In the genomic region with DNA sequence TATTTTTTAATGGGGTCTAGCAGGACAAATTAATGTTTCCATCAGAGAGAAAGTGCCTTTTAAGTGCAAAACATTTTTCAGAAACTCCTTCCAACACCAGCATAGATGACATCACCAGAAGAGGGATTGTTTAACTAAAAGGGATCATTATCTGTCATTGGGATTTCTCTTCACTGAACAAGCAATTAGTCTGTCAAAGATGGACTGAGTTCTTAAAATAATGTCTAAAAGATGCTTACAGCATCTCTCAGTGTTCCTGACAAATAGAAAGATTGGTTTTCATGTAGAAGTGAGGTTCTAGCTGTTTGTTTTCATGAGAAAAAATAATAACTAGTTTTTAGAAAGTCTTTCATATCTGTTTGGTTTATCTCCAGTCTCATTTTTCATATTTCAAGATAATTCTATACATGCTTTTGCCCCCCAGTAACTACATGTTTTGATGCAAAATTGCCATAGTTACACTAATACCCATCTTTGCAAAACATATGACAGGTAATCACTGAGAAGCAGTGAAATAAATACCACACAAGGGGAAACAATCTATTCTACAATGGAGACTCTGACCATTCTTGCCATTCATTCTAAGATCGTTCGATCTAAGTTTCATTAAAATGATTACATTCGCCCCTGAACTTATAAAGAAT, we compare ENCODE assay signal across 1 cellular context.
TF ChIP-seq lines count a peak whose summit lies in the region.

No MANE protein-coding gene starts in this region.

TF ChIP-seq in neural cell, 6 proteins besides CTCF, POLR2A, EP300 and RAD21 (continued from another document):
- peak; percentile 69 for TF ChIP-seq POLR2AphosphoS5 (IDR thresholded peaks at IDR 0.05)
